8 cellular contexts compared by ENCODE assay signal in the genomic region with DNA sequence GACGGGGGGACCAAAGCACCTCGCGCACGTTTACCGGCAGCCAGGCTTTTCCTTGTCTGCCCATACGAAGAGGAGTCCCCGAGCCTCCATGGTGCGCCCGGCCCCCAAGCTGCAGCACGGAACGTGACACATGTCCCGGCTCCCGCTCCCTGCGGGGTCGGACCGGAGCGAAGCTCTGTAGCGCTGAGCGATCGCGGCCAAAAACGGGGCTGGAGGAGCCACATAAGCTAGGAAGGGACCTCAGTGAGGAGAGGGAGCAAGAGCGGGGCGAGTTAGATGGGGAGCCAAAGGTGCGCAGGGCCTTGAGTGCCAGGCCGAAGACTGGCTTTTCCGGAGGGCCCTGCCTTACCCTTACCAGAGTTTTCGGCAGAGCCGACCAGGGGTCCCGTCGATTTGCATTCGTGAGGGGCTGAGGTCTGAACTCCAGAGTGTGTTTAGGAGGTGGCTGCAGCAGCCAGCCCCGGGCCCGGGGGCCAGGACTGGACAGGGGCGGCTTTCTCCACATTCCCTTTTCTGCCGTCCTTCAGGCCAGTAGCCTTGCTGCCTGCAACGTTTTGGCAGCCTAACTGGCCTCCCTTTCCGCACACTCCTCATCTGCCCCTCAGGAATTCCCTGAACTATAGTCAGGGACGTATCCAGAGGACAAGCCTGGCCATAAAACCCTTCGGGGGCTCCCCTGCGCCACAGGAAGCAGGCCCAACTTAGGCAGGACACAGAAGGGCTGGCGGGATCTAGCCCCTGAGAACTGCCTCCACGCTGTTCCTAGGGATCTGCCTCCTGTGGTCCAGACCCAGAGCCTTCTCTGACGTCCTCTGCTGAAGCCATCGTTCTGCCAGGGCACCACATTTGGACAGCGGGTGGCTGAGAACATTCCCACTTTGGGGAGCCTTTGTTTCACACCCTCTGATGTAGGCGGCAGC. TPM values are rescaled to one million over a fixed set of nuclear protein-coding genes. Genes with fewer than 3 reads are reported as not detected.
DNase-seq lines count a peak whose midpoint lies in the region; ATAC-seq and TF ChIP-seq lines count a peak whose summit lies in the region.

No MANE protein-coding gene starts in this region.

- H3K27ac Mint-ChIP-seq in GM23338 (peak overlapping the region; percentile 11; the same call in 1 of the 2 replicates), neural crest cell (ENCODE audit: unreplicated experiment) (peak overlapping the region; percentile 97)

- no peaks in the 10 kb centered on the region for H3F3A ChIP-seq in GM23338 (replicated peaks; ENCODE audit: low read depth)

- TF ChIP-seq CTCF in GM23338 (conservative IDR thresholded peaks at IDR 0.05; ENCODE audit: low read depth in 2 of 2) (no peak), neural crest cell (conservative IDR thresholded peaks at IDR 0.05) (no peak)

- H3K36me3 Mint-ChIP-seq in GM23338 (ENCODE audit: low read depth): peaks cover 25% of the 10 kb centered on the region
- peaks cover 2% of the 10 kb centered on the region for H3K36me3 Mint-ChIP-seq in neural crest cell (ENCODE audit: low read depth)

- DNase-seq in GM23338 (ENCODE audit: low spot score) (no peak), epithelial cell of prostate (ENCODE audit: low read depth, low spot score) (no peak), neural crest cell (ENCODE audit: low read depth, low spot score) (no peak), medulla oblongata (ENCODE audit: extremely low spot score) (no peak), KBM-7 (no peak), NCI-H446 (lab: John Stamatoyannopoulos, UW) (no peak), NCI-H1436 treated with DMSO at 0.1 percent for 48 hours (lab: John Stamatoyannopoulos, UW) (no peak)

- H3K27me3 ChIP-seq in GM23338 (ENCODE audit: insufficient read depth): no peaks in the 10 kb centered on the region

- no peaks in the 10 kb centered on the region for H3K9me2 ChIP-seq in GM23338 (ENCODE audit: insufficient read depth)

- no peak overlapping the region for H3K27ac ChIP-seq in GM23338 (ENCODE audit: low read depth)
- peak overlapping the region; percentile 80 for H3K27ac ChIP-seq in epithelial cell of prostate

- H3K79me2 ChIP-seq in GM23338 (replicated peaks; ENCODE audit: insufficient read depth): peaks cover 36% of the 10 kb centered on the region

- peak overlapping the region; percentile 84 for H3K4me2 ChIP-seq in GM23338

- in situ Hi-C loops in KBM-7 (cut with MboI; ENCODE audit: low pct_unique_long_range_greater_than_20kb, low sequenced_read_pairs): no loop called here

- H3K9me3 Mint-ChIP-seq in GM23338 (no peaks in the 10 kb centered on the region), neural crest cell (no peaks in the 10 kb centered on the region)

- ATAC-seq in GM23338 (peak; percentile 6), SK-N-SH treated with all-trans-retinoic acid at 6 μM for 48 hours (peak; percentile 9)

- H3K27me3 Mint-ChIP-seq in GM23338 (ENCODE audit: insufficient read depth, low read depth, poor library complexity) (peaks cover 8% of the 10 kb centered on the region), neural crest cell (ENCODE audit: low read depth) (no peaks in the 10 kb centered on the region)

- 0 out of 2 replicates have a peak, but pooled peaks cover 3% of the 10 kb centered on the region for H4K20me1 ChIP-seq in GM23338 (replicated peaks; ENCODE audit: insufficient read depth)

- H2AFZ ChIP-seq in GM23338: no peak overlapping the region

- H3K4me1 ChIP-seq in GM23338 (ENCODE audit: insufficient read depth): no peaks in the 10 kb centered on the region

- H3K36me3 ChIP-seq in GM23338 (ENCODE audit: insufficient read depth): no peaks in the 10 kb centered on the region

- H3K4me3 Mint-ChIP-seq in GM23338 (peak overlapping the region; percentile 92), neural crest cell (peak overlapping the region; percentile 94)

- H3K4me3 ChIP-seq in GM23338: peak overlapping the region; percentile 77

- peaks cover 17% of the 10 kb centered on the region for H3K4me1 Mint-ChIP-seq in GM23338
- peaks cover 15% of the 10 kb centered on the region for H3K4me1 Mint-ChIP-seq in neural crest cell

TF ChIP-seq in GM23338, 12 proteins besides CTCF, POLR2A, EP300 and RAD21:
- TF ChIP-seq NANOG (IDR thresholded peaks at IDR 0.05; ENCODE audit: borderline replicate concordance) (no peak), CREB1 (CRISPR knock-in tag; IDR thresholded peaks at IDR 0.05; ENCODE audit: low read depth) (no peak), ZNF114 (CRISPR knock-in tag; IDR thresholded peaks at IDR 0.05) (no peak), ZNF331 (CRISPR knock-in tag; IDR thresholded peaks at IDR 0.05; ENCODE audit: low read depth) (no peak), EZH2phosphoT487 (IDR thresholded peaks at IDR 0.05; ENCODE audit: unreplicated experiment) (no peak)
- TF ChIP-seq, protein P1, sequence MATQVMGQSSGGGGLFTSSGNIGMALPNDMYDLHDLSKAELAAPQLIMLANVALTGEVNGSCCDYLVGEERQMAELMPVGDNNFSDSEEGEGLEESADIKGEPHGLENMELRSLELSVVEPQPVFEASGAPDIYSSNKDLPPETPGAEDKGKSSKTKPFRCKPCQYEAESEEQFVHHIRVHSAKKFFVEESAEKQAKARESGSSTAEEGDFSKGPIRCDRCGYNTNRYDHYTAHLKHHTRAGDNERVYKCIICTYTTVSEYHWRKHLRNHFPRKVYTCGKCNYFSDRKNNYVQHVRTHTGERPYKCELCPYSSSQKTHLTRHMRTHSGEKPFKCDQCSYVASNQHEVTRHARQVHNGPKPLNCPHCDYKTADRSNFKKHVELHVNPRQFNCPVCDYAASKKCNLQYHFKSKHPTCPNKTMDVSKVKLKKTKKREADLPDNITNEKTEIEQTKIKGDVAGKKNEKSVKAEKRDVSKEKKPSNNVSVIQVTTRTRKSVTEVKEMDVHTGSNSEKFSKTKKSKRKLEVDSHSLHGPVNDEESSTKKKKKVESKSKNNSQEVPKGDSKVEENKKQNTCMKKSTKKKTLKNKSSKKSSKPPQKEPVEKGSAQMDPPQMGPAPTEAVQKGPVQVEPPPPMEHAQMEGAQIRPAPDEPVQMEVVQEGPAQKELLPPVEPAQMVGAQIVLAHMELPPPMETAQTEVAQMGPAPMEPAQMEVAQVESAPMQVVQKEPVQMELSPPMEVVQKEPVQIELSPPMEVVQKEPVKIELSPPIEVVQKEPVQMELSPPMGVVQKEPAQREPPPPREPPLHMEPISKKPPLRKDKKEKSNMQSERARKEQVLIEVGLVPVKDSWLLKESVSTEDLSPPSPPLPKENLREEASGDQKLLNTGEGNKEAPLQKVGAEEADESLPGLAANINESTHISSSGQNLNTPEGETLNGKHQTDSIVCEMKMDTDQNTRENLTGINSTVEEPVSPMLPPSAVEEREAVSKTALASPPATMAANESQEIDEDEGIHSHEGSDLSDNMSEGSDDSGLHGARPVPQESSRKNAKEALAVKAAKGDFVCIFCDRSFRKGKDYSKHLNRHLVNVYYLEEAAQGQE (IDR thresholded peaks at IDR 0.05; ENCODE audit: unreplicated experiment): no peak

TF ChIP-seq in SK-N-SH treated with all-trans-retinoic acid at 6 μM for 48 hours, 23 proteins besides CTCF, POLR2A, EP300 and RAD21 (continues in another document):
- no peak for TF ChIP-seq ZNF565 (CRISPR knock-in tag; conservative IDR thresholded peaks at IDR 0.05; ENCODE audit: low read depth)
- no peak for TF ChIP-seq ZFP30 (CRISPR knock-in tag; IDR thresholded peaks at IDR 0.05)
- TF ChIP-seq, protein P2, sequence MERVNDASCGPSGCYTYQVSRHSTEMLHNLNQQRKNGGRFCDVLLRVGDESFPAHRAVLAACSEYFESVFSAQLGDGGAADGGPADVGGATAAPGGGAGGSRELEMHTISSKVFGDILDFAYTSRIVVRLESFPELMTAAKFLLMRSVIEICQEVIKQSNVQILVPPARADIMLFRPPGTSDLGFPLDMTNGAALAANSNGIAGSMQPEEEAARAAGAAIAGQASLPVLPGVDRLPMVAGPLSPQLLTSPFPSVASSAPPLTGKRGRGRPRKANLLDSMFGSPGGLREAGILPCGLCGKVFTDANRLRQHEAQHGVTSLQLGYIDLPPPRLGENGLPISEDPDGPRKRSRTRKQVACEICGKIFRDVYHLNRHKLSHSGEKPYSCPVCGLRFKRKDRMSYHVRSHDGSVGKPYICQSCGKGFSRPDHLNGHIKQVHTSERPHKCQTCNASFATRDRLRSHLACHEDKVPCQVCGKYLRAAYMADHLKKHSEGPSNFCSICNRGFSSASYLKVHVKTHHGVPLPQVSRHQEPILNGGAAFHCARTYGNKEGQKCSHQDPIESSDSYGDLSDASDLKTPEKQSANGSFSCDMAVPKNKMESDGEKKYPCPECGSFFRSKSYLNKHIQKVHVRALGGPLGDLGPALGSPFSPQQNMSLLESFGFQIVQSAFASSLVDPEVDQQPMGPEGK (CRISPR knock-in tag; IDR thresholded peaks at IDR 0.05; ENCODE audit: borderline replicate concordance): no peak
- TF ChIP-seq SNAI2 (CRISPR knock-in tag; IDR thresholded peaks at IDR 0.05): no peak
- no peak for TF ChIP-seq ARNTL (CRISPR knock-in tag; IDR thresholded peaks at IDR 0.05; ENCODE audit: borderline replicate concordance, low read depth)
- no peak for TF ChIP-seq TCF4 (CRISPR knock-in tag; IDR thresholded peaks at IDR 0.05; ENCODE audit: borderline replicate concordance)
- TF ChIP-seq PPARA (CRISPR knock-in tag; IDR thresholded peaks at IDR 0.05; ENCODE audit: borderline replicate concordance): no peak
- no peak for TF ChIP-seq BACH2 (CRISPR knock-in tag; IDR thresholded peaks at IDR 0.05; ENCODE audit: borderline replicate concordance)
- TF ChIP-seq TOX (CRISPR knock-in tag; IDR thresholded peaks at IDR 0.05; ENCODE audit: borderline replicate concordance): no peak
- TF ChIP-seq ZC3H10 (CRISPR knock-in tag; IDR thresholded peaks at IDR 0.05): no peak
- TF ChIP-seq ZNF8 (CRISPR knock-in tag; IDR thresholded peaks at IDR 0.05): no peak

RNA-seq across cellular contexts. Expression of a gene that starts 0.7 kb away (rescaled TPM):
- 107 and 168 TPM in 2 replicates for total RNA-seq in GM23338 (2014; rRNA removed; shearing (Covaris generic))
- 352 and 404 TPM in 2 replicates for polyA plus RNA-seq in GM23338 (2016; fragmentation: Nextera tagmentation; extraction: Ambion mirVana)
- 183 and 187 TPM in 2 replicates for total RNA-seq in neural crest cell

RNA-seq across cellular contexts. Expression of a gene that starts 1.0 kb away (rescaled TPM):
- total RNA-seq in GM23338 (2014; rRNA removed; shearing (Covaris generic)): 43.0 and 49.0 TPM in 2 replicates
- polyA plus RNA-seq in GM23338 (2016; fragmentation: Nextera tagmentation; extraction: Ambion mirVana): 41.4 and 45.5 TPM in 2 replicates
- 50.2 and 52.6 TPM in 2 replicates for total RNA-seq in neural crest cell

RNA-seq across cellular contexts. Expression of a gene that starts 14.3 kb away (rescaled TPM):
- 0.23 TPM in 1 of 2 replicates, not detected in the other for total RNA-seq in GM23338 (2014; rRNA removed; shearing (Covaris generic))
- 0.15 and 0.19 TPM in 2 replicates for polyA plus RNA-seq in GM23338 (2016; fragmentation: Nextera tagmentation; extraction: Ambion mirVana)
- total RNA-seq in neural crest cell: 0.14 and 0.30 TPM in 2 replicates

RNA-seq across cellular contexts. Expression of a gene that starts 31.1 kb away (rescaled TPM):
- total RNA-seq in GM23338 (2014; rRNA removed; shearing (Covaris generic)): 3.2 and 4.1 TPM in 2 replicates
- 0.30 and 0.70 TPM in 2 replicates for polyA plus RNA-seq in GM23338 (2016; fragmentation: Nextera tagmentation; extraction: Ambion mirVana)
- 15.7 and 16.2 TPM in 2 replicates for total RNA-seq in neural crest cell

RNA-seq across cellular contexts. Expression of a gene that starts 35.2 kb away (rescaled TPM):
- total RNA-seq in GM23338 (2014; rRNA removed; shearing (Covaris generic)): 194 and 230 TPM in 2 replicates
- polyA plus RNA-seq in GM23338 (2016; fragmentation: Nextera tagmentation; extraction: Ambion mirVana): 30.5 and 34.5 TPM in 2 replicates
- 48.8 and 52.5 TPM in 2 replicates for total RNA-seq in neural crest cell
